8 cellular contexts compared by ENCODE assay signal in genomic region chrX:15336023-15336413, GRCh38. TPM values are rescaled to one million over a fixed set of nuclear protein-coding genes. Genes with fewer than 3 reads are reported as not detected.
A peak's percentile ranks its signal among the peaks of the same experiment; 100 is the strongest.
DNase-seq lines count a peak whose midpoint lies in the region; ATAC-seq and TF ChIP-seq lines count a peak whose summit lies in the region.

No MANE protein-coding gene starts in this region.

- no peaks in the 10 kb centered on the region for H3K9me3 Mint-ChIP-seq in Calu3 (ENCODE audit: low read depth, unreplicated experiment)
- H3K9me3 Mint-ChIP-seq in activated B cell treated with CpG ODN at 0.5 μM for 24 hours: no peaks in the 10 kb centered on the region
- H3K9me3 Mint-ChIP-seq in effector memory CD8-positive, alpha-beta T cell: no peaks in the 10 kb centered on the region
- H3K9me3 Mint-ChIP-seq in naive thymus-derived CD8-positive, alpha-beta T cell: peaks cover 0 to 3% (median 0%) of the 10 kb centered on the region in 9 donors

- DNase-seq in Calu3: peak; percentile 37
- DNase-seq in LoVo (ENCODE audit: low spot score): peak; percentile 3
- peak; percentile 17 for DNase-seq in activated B cell treated with CpG ODN at 0.5 μM for 24 hours
- peak; percentile 39 to 46 (median 45) for DNase-seq in effector memory CD8-positive, alpha-beta T cell
- peak in 8 of 10 donors; percentile 12 to 78 (median 58) for DNase-seq in naive thymus-derived CD8-positive, alpha-beta T cell
- no peak for DNase-seq in RPMI8226
- no peak for DNase-seq in SKM-1 treated with dmso at 0.1 percent for 144 hours (lab: John Stamatoyannopoulos, UW; ENCODE audit: unreplicated experiment)

- H3K4me1 Mint-ChIP-seq in Calu3 (ENCODE audit: low read depth, unreplicated experiment) (peaks cover 16% of the 10 kb centered on the region), activated B cell treated with CpG ODN at 0.5 μM for 24 hours (peaks cover 19% of the 10 kb centered on the region)
- peaks cover 0 to 4% of the 10 kb centered on the region in 2 donors for H3K4me1 Mint-ChIP-seq in effector memory CD8-positive, alpha-beta T cell (ENCODE audit: low read depth in 2 of 2)
- peaks cover 0 to 22% (median 11%) of the 10 kb centered on the region in 4 donors for H3K4me1 Mint-ChIP-seq in naive thymus-derived CD8-positive, alpha-beta T cell

- POLR2A ChIA-PET in activated B cell treated with CpG ODN at 0.5 μM for 24 hours (lab: Charles Lee): interaction anchor here (0.9 kb wide), 1 partner anchor 519 kb away, joined by 3 read pairs; the partner anchor contains the start of gene AP1S2
- POLR2A ChIA-PET in naive thymus-derived CD8-positive, alpha-beta T cell (lab: Charles Lee): no interaction called here

- CTCF ChIA-PET in Calu3 (lab: Charles Lee): interaction anchor here (0.6 to 0.9 kb wide), 2 partner anchors 15 to 280 kb away, joined by 3 read pairs; no protein-coding TSS in a partner anchor
- CTCF ChIA-PET in activated B cell treated with CpG ODN at 0.5 μM for 24 hours (lab: Charles Lee): interaction anchor here (1.0 kb wide), 2 partner anchors 10 to 13 kb away, joined by 3 to 4 read pairs; no protein-coding TSS in a partner anchor

- H3K36me3 Mint-ChIP-seq in Calu3 (ENCODE audit: insufficient read depth, unreplicated experiment) (peaks cover 39% of the 10 kb centered on the region), activated B cell treated with CpG ODN at 0.5 μM for 24 hours (ENCODE audit: low read depth) (peaks cover 14% of the 10 kb centered on the region)
- peaks cover 19% of the 10 kb centered on the region for H3K36me3 Mint-ChIP-seq in effector memory CD8-positive, alpha-beta T cell (ENCODE audit: insufficient read depth)
- H3K36me3 Mint-ChIP-seq in naive thymus-derived CD8-positive, alpha-beta T cell: peaks cover 0 to 16% (median 4%) of the 10 kb centered on the region in 3 donors

- intact Hi-C loops in Calu3 (cut with micrococcal nuclease; ENCODE audit: unreplicated experiment): no loop called here
- intact Hi-C loops in activated B cell treated with CpG ODN at 0.5 μM for 24 hours (cut with micrococcal nuclease): loop anchor here (5.0 to 10.0 kb wide), 3 partner anchors 781 to 1451 kb away; partner anchors contain the start of genes CTPS2, SYAP1 and TXLNG

- no TSS peak for BruUV-seq in Calu3 (replicated peaks; lab: Mats Ljungman, UMichigan)

- TF ChIP-seq CTCF in Calu3 (IDR thresholded peaks at IDR 0.05; ENCODE audit: unreplicated experiment) (no peak), activated B cell treated with CpG ODN at 0.5 μM for 24 hours (IDR thresholded peaks at IDR 0.05) (no peak)

- peak; percentile 28 for ATAC-seq in activated B cell treated with CpG ODN at 0.5 μM for 24 hours (ENCODE audit: low read depth)
- ATAC-seq in effector memory CD8-positive, alpha-beta T cell (replicated peaks): peak; percentile 42
- peak; percentile 12 to 53 for ATAC-seq in naive thymus-derived CD8-positive, alpha-beta T cell
- ATAC-seq in HG02610 (IDR thresholded peaks at IDR 0.05; ENCODE audit: unreplicated experiment): no peak

- H3K27me3 Mint-ChIP-seq in Calu3 (ENCODE audit: unreplicated experiment): no peaks in the 10 kb centered on the region
- H3K27me3 Mint-ChIP-seq in activated B cell treated with CpG ODN at 0.5 μM for 24 hours: peaks cover 4% of the 10 kb centered on the region
- peaks cover 14 to 17% of the 10 kb centered on the region in 2 donors for H3K27me3 Mint-ChIP-seq in effector memory CD8-positive, alpha-beta T cell
- peaks cover 0 to 10% (median 7%) of the 10 kb centered on the region in 5 donors for H3K27me3 Mint-ChIP-seq in naive thymus-derived CD8-positive, alpha-beta T cell

- H3K4me3 Mint-ChIP-seq in Calu3 (ENCODE audit: low read depth, unreplicated experiment): peak overlapping the region; percentile 89
- H3K4me3 Mint-ChIP-seq in activated B cell treated with CpG ODN at 0.5 μM for 24 hours: peak overlapping the region; percentile 94
- H3K4me3 Mint-ChIP-seq in effector memory CD8-positive, alpha-beta T cell: peak overlapping the region; percentile 87 to 91
- peak overlapping the region; percentile 88 to 95 (median 91) for H3K4me3 Mint-ChIP-seq in naive thymus-derived CD8-positive, alpha-beta T cell

- H3K27ac Mint-ChIP-seq in Calu3 (ENCODE audit: unreplicated experiment) (peak overlapping the region; percentile 89), activated B cell treated with CpG ODN at 0.5 μM for 24 hours (peak overlapping the region; percentile 91)
- H3K27ac Mint-ChIP-seq in effector memory CD8-positive, alpha-beta T cell: peak overlapping the region; percentile 94 to 97
- peak overlapping the region; percentile 85 to 99 (median 94) for H3K27ac Mint-ChIP-seq in naive thymus-derived CD8-positive, alpha-beta T cell

RNA-seq across cellular contexts. Expression of gene PIGA, which starts 0.7 kb away (rescaled TPM):
- 34.4 and 41.5 TPM in 2 replicates for total RNA-seq in Calu3 (2022)
- 15.7 and 24.9 TPM in 2 replicates for total RNA-seq in activated B cell treated with CpG ODN at 0.5 μM for 24 hours
- 10 to 100 TPM; 30.9 to 34.2 TPM for total RNA-seq in naive thymus-derived CD8-positive, alpha-beta T cell
- 1 to 10 TPM; 3.6 to 5.2 (median 4.1) TPM for polyA plus RNA-seq in naive thymus-derived CD8-positive, alpha-beta T cell

RNA-seq across cellular contexts. Expression of gene ASB11, which starts 20.6 kb away (rescaled TPM):
- total RNA-seq in Calu3 (2022): not detected in 2 replicates
- total RNA-seq in activated B cell treated with CpG ODN at 0.5 μM for 24 hours: not detected in 2 replicates
- total RNA-seq in naive thymus-derived CD8-positive, alpha-beta T cell: not detected
- polyA plus RNA-seq in naive thymus-derived CD8-positive, alpha-beta T cell: not detected

RNA-seq across cellular contexts. Expression of gene VEGFD, which starts 48.2 kb away (rescaled TPM):
- 0.97 and 1.6 TPM in 2 replicates for total RNA-seq in Calu3 (2022)
- not detected in 2 replicates for total RNA-seq in activated B cell treated with CpG ODN at 0.5 μM for 24 hours
- total RNA-seq in naive thymus-derived CD8-positive, alpha-beta T cell: not detected
- polyA plus RNA-seq in naive thymus-derived CD8-positive, alpha-beta T cell: not detected

Comparison
In these comparisons a context has a peak if more than half of its experiments do, and no peak if none do; other contexts are left out.
1. DNase-seq: peak in Calu3 (single experiment), LoVo (single experiment), activated B cell treated with CpG ODN at 0.5 μM for 24 hours (single experiment), effector memory CD8-positive, alpha-beta T cell (3 of 3) and naive thymus-derived CD8-positive, alpha-beta T cell (8 of 10); none in RPMI8226 (single experiment) and SKM-1 treated with dmso at 0.1 percent for 144 hours (single experiment).
2. Peak in every context shown above with its lines, with median percentiles within 50 percentile points of each other: H3K27ac Mint-ChIP-seq and H3K4me3 Mint-ChIP-seq.